In genomic region chr7:153047569-153047968, GRCh38 we compare ENCODE assay signal across 25 cellular contexts.
"Had no signal": no experiment of that assay in that cellular context is flagged by ENCODE, and none has a peak within 500 bp of the region (broad histone marks: within the 10 kb centered on the region; RNA-seq: fewer than 3 reads in every experiment).

No MANE protein-coding gene starts in this region.

- H3K27me3 ChIP-seq: colonic mucosa, esophagus squamous epithelium, foreskin keratinocyte, gastrocnemius medialis, gastroesophageal sphincter had no signal

- H3K4me1 Mint-ChIP-seq: endodermal cell had no signal

- H3K4me3 Mint-ChIP-seq: dendritic cell treated with granulocyte-macrophage colony-stimulating factor and Interleukin-4, amounts not matched to agents 40 ng/mL and 50 ng/mL, for 4 days; effector memory CD8-positive, alpha-beta T cell; endodermal cell had no signal

- H3K36me3 ChIP-seq: colonic mucosa, esophagus muscularis mucosa, esophagus squamous epithelium, gastrocnemius medialis, gastroesophageal sphincter, heart left ventricle, heart right ventricle had no signal

- ATAC-seq: effector memory CD8-positive, alpha-beta T cell; esophagus mucosa; foreskin keratinocyte; gastrocnemius medialis; gastroesophageal sphincter; heart left ventricle; heart right ventricle had no signal

- DNase-seq: colonic mucosa; cortex of kidney; dermis blood vessel endothelial cell; dorsolateral prefrontal cortex; effector CD4-positive, alpha-beta T cell; effector CD8-positive, alpha-beta T cell; effector memory CD4-positive, alpha-beta T cell; effector memory CD8-positive, alpha-beta T cell; endodermal cell; erythroblast; esophagus squamous epithelium; foreskin fibroblast; foreskin keratinocyte; foreskin melanocyte; gastrocnemius medialis; glutamatergic neuron; head of caudate nucleus; heart left ventricle; heart right ventricle had no signal

- H3K27ac Mint-ChIP-seq: dendritic cell treated with granulocyte-macrophage colony-stimulating factor and Interleukin-4, amounts not matched to agents 40 ng/mL and 50 ng/mL, for 4 days; effector memory CD8-positive, alpha-beta T cell; endodermal cell had no signal

- H3K9me3 Mint-ChIP-seq: effector memory CD8-positive, alpha-beta T cell had no signal

- H3K4me1 ChIP-seq: colonic mucosa, esophagus muscularis mucosa, esophagus squamous epithelium, foreskin keratinocyte, gastrocnemius medialis, gastroesophageal sphincter, heart left ventricle, heart right ventricle had no signal

- H3K27ac ChIP-seq: colonic mucosa, coronary artery, dorsolateral prefrontal cortex, epithelial cell of prostate, esophagus muscularis mucosa, esophagus squamous epithelium, foreskin keratinocyte, gastrocnemius medialis, gastroesophageal sphincter, heart left ventricle, heart right ventricle had no signal

- H3K27me3 Mint-ChIP-seq: dendritic cell treated with granulocyte-macrophage colony-stimulating factor and Interleukin-4, amounts not matched to agents 40 ng/mL and 50 ng/mL, for 4 days had no signal

- H3K9me3 ChIP-seq: colonic mucosa, esophagus squamous epithelium, gastrocnemius medialis, heart left ventricle, heart right ventricle had no signal

- H3K4me3 ChIP-seq: colonic mucosa, coronary artery, dorsolateral prefrontal cortex, esophagus muscularis mucosa, esophagus squamous epithelium, gastrocnemius medialis, gastroesophageal sphincter, heart left ventricle, heart right ventricle had no signal
